12 cellular contexts compared by ENCODE assay signal in the genomic region with DNA sequence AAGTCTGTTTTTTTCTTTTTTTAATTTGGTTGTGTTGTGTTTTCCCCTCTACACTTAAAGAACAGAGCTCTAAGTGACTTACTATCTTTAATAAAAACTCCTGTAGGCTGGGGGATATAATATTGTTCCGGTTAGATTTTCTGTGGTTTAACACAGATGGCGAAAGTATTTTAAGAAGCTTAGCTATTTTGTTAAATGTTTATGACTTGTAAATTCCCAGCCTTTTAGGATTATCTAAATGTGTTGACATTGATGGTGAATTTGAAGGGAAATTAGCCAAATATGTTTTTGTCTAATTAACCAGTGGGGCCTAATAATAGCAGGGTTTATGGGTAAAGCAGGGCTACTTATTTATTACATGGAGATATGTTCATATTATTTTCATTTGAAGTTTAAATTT.
"Had no signal": no experiment of that assay in that cellular context is flagged by ENCODE, and none has a peak within 500 bp of the region (broad histone marks: within the 10 kb centered on the region; RNA-seq: fewer than 3 reads in every experiment).

No MANE protein-coding gene starts in this region.

- H2AFZ ChIP-seq: hepatocyte, neural progenitor cell had no signal

- H3K4me1 ChIP-seq: colonic mucosa, gastroesophageal sphincter, neural progenitor cell, right atrium auricular region had no signal

- H3K27ac ChIP-seq: colonic mucosa, gastroesophageal sphincter, hepatocyte, neural progenitor cell, right atrium auricular region had no signal

- H3K9me3 ChIP-seq: colonic mucosa had no signal

- H3K4me2 ChIP-seq: hepatocyte, neural progenitor cell had no signal

- ATAC-seq: activated naive CD4-positive, alpha-beta T cell treated with anti-CD3 and anti-CD28 coated beads, Interleukin-2, amount 50 U/mL, for 72 hours; gastroesophageal sphincter had no signal

- H3K27me3 ChIP-seq: colonic mucosa, gastroesophageal sphincter, hepatocyte, neural progenitor cell, right atrium auricular region had no signal

- H3K79me2 ChIP-seq: hepatocyte had no signal

- H3K9ac ChIP-seq: neural progenitor cell had no signal

- H3K4me3 ChIP-seq: colonic mucosa, gastroesophageal sphincter, hepatocyte, neural progenitor cell, right atrium auricular region had no signal

- DNase-seq: activated B cell treated with CpG ODN at 0.5 μM for 24 hours; activated CD4-positive, alpha-beta T cell treated with anti-CD3 and anti-CD28 coated beads, Interleukin-2, amount 50 U/mL, for 1 hour; activated effector memory CD4-positive, alpha-beta T cell treated with anti-CD3 and anti-CD28 coated beads, Interleukin-2, amount 50 U/mL, for 16 hours; activated T-cell treated with anti-CD3 and anti-CD28 coated beads, Interleukin-2, amount 50 U/mL, for 1 hour; anterior cingulate cortex; colonic mucosa; small intestine had no signal

- H3K36me3 ChIP-seq: colonic mucosa, gastroesophageal sphincter, right atrium auricular region had no signal
